Comparison of ENCODE assay signal across 8 cellular contexts in genomic region chr4:139084425-139085093, GRCh38.
DNase-seq lines count a peak whose midpoint lies in the region; ATAC-seq and TF ChIP-seq lines count a peak whose summit lies in the region.

No MANE protein-coding gene starts in this region.

- peak overlapping the region; percentile 85 for H3K27ac Mint-ChIP-seq in stimulated activated naive CD8-positive, alpha-beta T cell treated with anti-CD3 and anti-CD28 coated beads, Interleukin-15, Interleukin-2, amounts not matched to agents 100 ng/mL and 50 ng/mL, for 24 hours

- peak overlapping the region; percentile 80 for H3K9ac ChIP-seq in rectal smooth muscle tissue (ENCODE audit: low read length)

- no peaks in the 10 kb centered on the region for H3K9me3 Mint-ChIP-seq in stimulated activated naive CD8-positive, alpha-beta T cell treated with anti-CD3 and anti-CD28 coated beads, Interleukin-15, Interleukin-2, amounts not matched to agents 100 ng/mL and 50 ng/mL, for 24 hours

- TF ChIP-seq CTCF in fibroblast of villous mesenchyme (IDR thresholded peaks at IDR 0.05; ENCODE audit: insufficient read depth, low read depth, low read length) (no peak), GM20000 (IDR thresholded peaks at IDR 0.05; ENCODE audit: extremely low read depth, missing control alignments) (no peak)

- no peaks in the 10 kb centered on the region for H3K27me3 Mint-ChIP-seq in stimulated activated naive CD8-positive, alpha-beta T cell treated with anti-CD3 and anti-CD28 coated beads, Interleukin-15, Interleukin-2, amounts not matched to agents 100 ng/mL and 50 ng/mL, for 24 hours

- H3K4me3 Mint-ChIP-seq in stimulated activated naive CD8-positive, alpha-beta T cell treated with anti-CD3 and anti-CD28 coated beads, Interleukin-15, Interleukin-2, amounts not matched to agents 100 ng/mL and 50 ng/mL, for 24 hours, result peak overlapping the region; percentile 99

- peak overlapping the region; percentile 94 for H3K27ac ChIP-seq in rectal smooth muscle tissue (ENCODE audit: low read depth, low read length)

- H3K4me3 ChIP-seq in fibroblast of villous mesenchyme (ENCODE audit: low read depth, low read length), result peak overlapping the region; percentile 99
- peak overlapping the region; percentile 60 for H3K4me3 ChIP-seq in rectal smooth muscle tissue (ENCODE audit: low read length)

- ATAC-seq in stimulated activated naive CD8-positive, alpha-beta T cell treated with anti-CD3 and anti-CD28 coated beads, Interleukin-15, Interleukin-2, amounts not matched to agents 100 U/mL and 50 U/mL, for 24 hours, result no peak
- ATAC-seq in GM21737 (IDR thresholded peaks at IDR 0.05; ENCODE audit: unreplicated experiment), result no peak

- no peaks in the 10 kb centered on the region for H3K36me3 ChIP-seq in rectal smooth muscle tissue (ENCODE audit: control insufficient read depth, insufficient read depth, low read length)

- peaks cover 8% of the 10 kb centered on the region for H3K36me3 Mint-ChIP-seq in stimulated activated naive CD8-positive, alpha-beta T cell treated with anti-CD3 and anti-CD28 coated beads, Interleukin-15, Interleukin-2, amounts not matched to agents 100 ng/mL and 50 ng/mL, for 24 hours (ENCODE audit: low read depth)

- DNase-seq in stimulated activated naive CD8-positive, alpha-beta T cell treated with anti-CD3 and anti-CD28 coated beads, Interleukin-15, Interleukin-2, amounts not matched to agents 100 U/mL and 50 U/mL, for 24 hours, result no peak
- DNase-seq in SKM-1 (lab: John Stamatoyannopoulos, UW; ENCODE audit: unreplicated experiment) (peak; percentile 97), fibroblast of villous mesenchyme (ENCODE audit: low read depth) (no peak), GM20000 (ENCODE audit: low spot score) (no peak)
- DNase-seq in activated CD4-positive, CD25-positive, alpha-beta regulatory T cell treated with anti-CD3 and anti-CD28 coated beads, Interleukin-2, amount 50 U/mL, for 72 hours, result no peak

- H3K4me1 ChIP-seq in rectal smooth muscle tissue (ENCODE audit: control insufficient read depth, insufficient read depth, low read length), result peaks cover 10% of the 10 kb centered on the region

- no peaks in the 10 kb centered on the region for H3K27me3 ChIP-seq in rectal smooth muscle tissue (ENCODE audit: control insufficient read depth, insufficient read depth, low read length)

- H3K4me1 Mint-ChIP-seq in stimulated activated naive CD8-positive, alpha-beta T cell treated with anti-CD3 and anti-CD28 coated beads, Interleukin-15, Interleukin-2, amounts not matched to agents 100 ng/mL and 50 ng/mL, for 24 hours (ENCODE audit: low read depth), result peaks cover 38% of the 10 kb centered on the region
